In the genomic region with DNA sequence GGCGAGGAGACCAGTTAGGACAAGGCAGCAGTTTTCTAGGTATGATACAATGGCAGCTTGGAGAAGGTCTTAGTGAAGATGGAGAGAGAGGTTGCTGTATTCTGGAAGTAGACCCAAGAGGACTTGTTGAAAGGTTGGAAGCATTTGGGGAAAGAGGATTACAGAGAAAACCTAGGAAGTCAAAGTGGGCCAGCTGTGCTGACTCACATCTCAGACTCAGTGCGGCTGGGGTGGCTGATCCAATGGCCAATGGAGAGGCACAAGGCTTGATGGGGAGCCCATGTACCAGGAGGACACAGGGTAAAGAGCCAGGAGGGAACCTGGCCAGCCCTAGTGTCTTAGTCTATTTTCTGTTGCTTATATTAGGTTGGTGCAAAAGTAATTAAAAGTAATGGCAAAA, we compare ENCODE assay signal across 30 cellular contexts.
"Had no signal": no experiment of that assay in that cellular context is flagged by ENCODE, and none has a peak within 500 bp of the region (broad histone marks: within the 10 kb centered on the region; RNA-seq: fewer than 3 reads in every experiment).

No MANE protein-coding gene starts in this region.

- H3K36me3 ChIP-seq: ascending aorta, breast epithelium, cardiac muscle cell, colonic mucosa, esophagus muscularis mucosa, gastrocnemius medialis had no signal

- H3K9me3 ChIP-seq: ascending aorta, breast epithelium, colonic mucosa, esophagus muscularis mucosa, gastrocnemius medialis had no signal

- H3K27me3 Mint-ChIP-seq: activated CD4-positive, alpha-beta memory T cell treated with anti-CD3 and anti-CD28 coated beads for 36 hours; activated CD4-positive, alpha-beta T cell treated with anti-CD3 and anti-CD28 coated beads for 36 hours; activated CD4-positive, alpha-beta T cell treated with anti-CD3 and anti-CD28 coated beads, Interleukin-2, amount 10 ng/mL, durations not matched to agents 24 days and 14 days; activated naive CD4-positive, alpha-beta T cell treated with anti-CD3 and anti-CD28 coated beads, Interleukin-2, amount 10 ng/mL, durations not matched to agents 7 days and 5 days; activated naive CD8-positive, alpha-beta T cell treated with anti-CD3 and anti-CD28 coated beads, Interleukin-2, amount 10 ng/mL, durations not matched to agents 7 days and 5 days; activated T-cell treated with anti-CD3 and anti-CD28 coated beads, Interleukin-2, amount 50 U/mL, for 24 hours; dendritic cell treated with granulocyte-macrophage colony-stimulating factor and Interleukin-4, amounts not matched to agents 40 ng/mL and 50 ng/mL, for 4 days had no signal

- H3K27ac Mint-ChIP-seq: activated CD4-positive, alpha-beta memory T cell treated with anti-CD3 and anti-CD28 coated beads for 36 hours; activated CD4-positive, alpha-beta T cell treated with anti-CD3 and anti-CD28 coated beads for 36 hours; activated CD4-positive, alpha-beta T cell treated with anti-CD3 and anti-CD28 coated beads, Interleukin-2, amount 10 ng/mL, durations not matched to agents 24 days and 14 days; activated naive CD4-positive, alpha-beta T cell treated with anti-CD3 and anti-CD28 coated beads, Interleukin-2, amount 10 ng/mL, durations not matched to agents 7 days and 5 days; activated naive CD4-positive, alpha-beta T cell treated with anti-CD3 and anti-CD28 coated beads, Interleukin-2, amount 50 U/mL, for 72 hours; activated naive CD8-positive, alpha-beta T cell treated with anti-CD3 and anti-CD28 coated beads, Interleukin-2, amount 10 ng/mL, durations not matched to agents 7 days and 5 days; activated T-cell treated with anti-CD3 and anti-CD28 coated beads, Interleukin-2, amount 50 U/mL, for 24 hours; activated T-cell treated with anti-CD3 and anti-CD28 coated beads, Interleukin-2, amount 50 U/mL, for 72 hours; brain; dendritic cell treated with granulocyte-macrophage colony-stimulating factor and Interleukin-4, amounts not matched to agents 40 ng/mL and 50 ng/mL, for 4 days had no signal

- H3K27me3 ChIP-seq: ascending aorta, breast epithelium, cardiac muscle cell, colonic mucosa, esophagus muscularis mucosa, foreskin keratinocyte, gastrocnemius medialis had no signal

- H3K4me3 Mint-ChIP-seq: activated CD4-positive, alpha-beta memory T cell treated with anti-CD3 and anti-CD28 coated beads for 36 hours; activated CD4-positive, alpha-beta T cell treated with anti-CD3 and anti-CD28 coated beads for 36 hours; activated CD4-positive, alpha-beta T cell treated with anti-CD3 and anti-CD28 coated beads, Interleukin-2, amount 10 ng/mL, durations not matched to agents 24 days and 14 days; activated naive CD4-positive, alpha-beta T cell treated with anti-CD3 and anti-CD28 coated beads, Interleukin-2, amount 10 ng/mL, durations not matched to agents 7 days and 5 days; activated naive CD8-positive, alpha-beta T cell treated with anti-CD3 and anti-CD28 coated beads, Interleukin-2, amount 10 ng/mL, durations not matched to agents 7 days and 5 days; activated T-cell treated with anti-CD3 and anti-CD28 coated beads, Interleukin-2, amount 50 U/mL, for 24 hours; activated T-cell treated with anti-CD3 and anti-CD28 coated beads, Interleukin-2, amount 50 U/mL, for 72 hours; brain; dendritic cell treated with granulocyte-macrophage colony-stimulating factor and Interleukin-4, amounts not matched to agents 40 ng/mL and 50 ng/mL, for 4 days had no signal

- H3K27ac ChIP-seq: ascending aorta, breast epithelium, cardiac muscle cell, colonic mucosa, dorsolateral prefrontal cortex, esophagus muscularis mucosa, foreskin keratinocyte, gastrocnemius medialis had no signal

- H3K4me1 Mint-ChIP-seq: activated CD4-positive, alpha-beta T cell treated with anti-CD3 and anti-CD28 coated beads for 36 hours; activated CD4-positive, alpha-beta T cell treated with anti-CD3 and anti-CD28 coated beads, Interleukin-2, amount 10 ng/mL, durations not matched to agents 24 days and 14 days; activated naive CD4-positive, alpha-beta T cell treated with anti-CD3 and anti-CD28 coated beads, Interleukin-2, amount 10 ng/mL, durations not matched to agents 7 days and 5 days; activated naive CD8-positive, alpha-beta T cell treated with anti-CD3 and anti-CD28 coated beads, Interleukin-2, amount 10 ng/mL, durations not matched to agents 7 days and 5 days; brain had no signal

- H3K4me3 ChIP-seq: ascending aorta, breast epithelium, cardiac muscle cell, colonic mucosa, dorsolateral prefrontal cortex, esophagus muscularis mucosa, gastrocnemius medialis had no signal

- DNase-seq: activated CD4-positive, alpha-beta memory T cell treated with anti-CD3 and anti-CD28 coated beads for 36 hours; activated CD4-positive, alpha-beta T cell treated with anti-CD3 and anti-CD28 coated beads for 36 hours; activated CD4-positive, alpha-beta T cell treated with anti-CD3 and anti-CD28 coated beads, Interleukin-2, amount 10 ng/mL, durations not matched to agents 24 days and 14 days; activated CD4-positive, CD25-positive, alpha-beta regulatory T cell; activated CD4-positive, CD25-positive, alpha-beta regulatory T cell treated with anti-CD3 and anti-CD28 coated beads, Interleukin-2, amount 50 U/mL, for 72 hours; activated CD8-positive, alpha-beta memory T cell treated with anti-CD3 and anti-CD28 coated beads, Interleukin-2, amount 50 U/mL, for 48 hours; activated gamma-delta T cell; activated naive CD4-positive, alpha-beta T cell; activated naive CD4-positive, alpha-beta T cell treated with anti-CD3 and anti-CD28 coated beads, Interleukin-2, amount 10 ng/mL, durations not matched to agents 7 days and 5 days; activated naive CD8-positive, alpha-beta T cell treated with anti-CD3 and anti-CD28 coated beads, Interleukin-2, amount 10 ng/mL, durations not matched to agents 7 days and 5 days; activated T-cell treated with anti-CD3 and anti-CD28 coated beads for 4 hours; activated T-cell treated with anti-CD3 and anti-CD28 coated beads, Interleukin-2, amount 50 U/mL, for 24 hours; activated T-cell treated with anti-CD3 and anti-CD28 coated beads, Interleukin-2, amount 50 U/mL, for 72 hours; central memory CD4-positive, alpha-beta T cell; cerebellar nuclear complex; colonic mucosa; dorsolateral prefrontal cortex; effector memory CD4-positive, alpha-beta T cell; erythroblast; foreskin keratinocyte; gastrocnemius medialis; glutamatergic neuron; T-helper 2 cell had no signal

- H3K36me3 Mint-ChIP-seq: activated CD4-positive, alpha-beta memory T cell treated with anti-CD3 and anti-CD28 coated beads for 36 hours; activated naive CD4-positive, alpha-beta T cell treated with anti-CD3 and anti-CD28 coated beads, Interleukin-2, amount 10 ng/mL, durations not matched to agents 7 days and 5 days; activated naive CD8-positive, alpha-beta T cell treated with anti-CD3 and anti-CD28 coated beads, Interleukin-2, amount 10 ng/mL, durations not matched to agents 7 days and 5 days; brain had no signal

- ATAC-seq: activated CD4-positive, alpha-beta T cell treated with anti-CD3 and anti-CD28 coated beads for 36 hours; activated naive CD4-positive, alpha-beta T cell treated with anti-CD3 and anti-CD28 coated beads, Interleukin-2, amount 50 U/mL, for 72 hours; activated T-cell treated with anti-CD3 and anti-CD28 coated beads, Interleukin-2, amount 50 U/mL, for 72 hours; foreskin keratinocyte; gastrocnemius medialis had no signal

- H3K4me1 ChIP-seq: ascending aorta, breast epithelium, colonic mucosa, esophagus muscularis mucosa, foreskin keratinocyte, gastrocnemius medialis had no signal
